In the genomic region with DNA sequence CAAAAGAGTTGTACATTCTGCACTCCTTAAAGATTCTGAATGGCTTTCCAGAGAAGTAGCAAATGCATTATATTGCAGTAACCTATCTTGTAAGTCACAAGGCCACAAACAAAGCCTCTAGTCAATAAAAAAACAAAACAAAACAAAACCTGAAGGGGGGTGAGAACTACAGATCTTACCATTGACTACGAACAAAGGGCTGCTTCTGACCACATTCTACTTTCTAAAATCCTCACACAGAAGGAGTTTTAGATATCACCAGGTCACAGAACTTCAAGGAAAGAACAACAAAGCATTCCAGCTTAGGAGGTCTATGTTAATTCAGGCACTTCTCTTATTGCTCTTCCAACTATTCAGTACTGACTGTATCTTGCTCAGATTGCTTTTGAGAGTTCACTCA, we compare ENCODE assay signal across 10 cellular contexts.
"Had no signal": no experiment of that assay in that cellular context is flagged by ENCODE, and none has a peak within 500 bp of the region (broad histone marks: within the 10 kb centered on the region; RNA-seq: fewer than 3 reads in every experiment).

No MANE protein-coding gene starts in this region.

- H3K27me3 Mint-ChIP-seq: central memory CD8-positive, alpha-beta T cell; naive thymus-derived CD8-positive, alpha-beta T cell; stimulated activated naive CD8-positive, alpha-beta T cell treated with anti-CD3 and anti-CD28 coated beads, Interleukin-15, Interleukin-2, amounts not matched to agents 100 ng/mL and 50 ng/mL, for 24 hours had no signal

- DNase-seq: activated naive CD4-positive, alpha-beta T cell treated with anti-CD3 and anti-CD28 coated beads, Interleukin-2, amount 50 U/mL, for 16 hours; body of pancreas; hypothalamus; lower lobe of right lung; mucosa of descending colon; naive thymus-derived CD8-positive, alpha-beta T cell; stimulated activated CD4-positive, alpha-beta T cell treated with anti-CD3 and anti-CD28 coated beads, Interleukin-4, amount 100 ng/mL, for 24 hours had no signal

- H3K4me3 Mint-ChIP-seq: central memory CD8-positive, alpha-beta T cell; naive thymus-derived CD8-positive, alpha-beta T cell; stimulated activated naive CD8-positive, alpha-beta T cell treated with anti-CD3 and anti-CD28 coated beads, Interleukin-15, Interleukin-2, amounts not matched to agents 100 ng/mL and 50 ng/mL, for 24 hours; T-helper 2 cell treated with Interferon-gamma antibody and Interleukin-4, amounts not matched to agents 5 μg/mL and 100 μg/mL, for 36 hours had no signal

- H3K27me3 ChIP-seq: body of pancreas had no signal

- H3K27ac Mint-ChIP-seq: stimulated activated naive CD8-positive, alpha-beta T cell treated with anti-CD3 and anti-CD28 coated beads, Interleukin-15, Interleukin-2, amounts not matched to agents 100 ng/mL and 50 ng/mL, for 24 hours; T-helper 2 cell treated with Interferon-gamma antibody and Interleukin-4, amounts not matched to agents 5 μg/mL and 100 μg/mL, for 36 hours had no signal

- H3K4me3 ChIP-seq: body of pancreas, lower lobe of right lung, mucosa of descending colon had no signal

- ATAC-seq: body of pancreas; lower lobe of right lung; mucosa of descending colon; naive thymus-derived CD8-positive, alpha-beta T cell had no signal

- H3K4me1 ChIP-seq: body of pancreas, lower lobe of right lung had no signal

- H3K9me3 ChIP-seq: body of pancreas, lower lobe of right lung, mucosa of descending colon had no signal

- H3K27ac ChIP-seq: body of pancreas, lower lobe of right lung had no signal

- H3K9me3 Mint-ChIP-seq: central memory CD8-positive, alpha-beta T cell; stimulated activated naive CD8-positive, alpha-beta T cell treated with anti-CD3 and anti-CD28 coated beads, Interleukin-15, Interleukin-2, amounts not matched to agents 100 ng/mL and 50 ng/mL, for 24 hours; T-helper 2 cell treated with Interferon-gamma antibody and Interleukin-4, amounts not matched to agents 5 μg/mL and 100 μg/mL, for 36 hours had no signal
